1 cellular context compared by ENCODE assay signal in the genomic region with DNA sequence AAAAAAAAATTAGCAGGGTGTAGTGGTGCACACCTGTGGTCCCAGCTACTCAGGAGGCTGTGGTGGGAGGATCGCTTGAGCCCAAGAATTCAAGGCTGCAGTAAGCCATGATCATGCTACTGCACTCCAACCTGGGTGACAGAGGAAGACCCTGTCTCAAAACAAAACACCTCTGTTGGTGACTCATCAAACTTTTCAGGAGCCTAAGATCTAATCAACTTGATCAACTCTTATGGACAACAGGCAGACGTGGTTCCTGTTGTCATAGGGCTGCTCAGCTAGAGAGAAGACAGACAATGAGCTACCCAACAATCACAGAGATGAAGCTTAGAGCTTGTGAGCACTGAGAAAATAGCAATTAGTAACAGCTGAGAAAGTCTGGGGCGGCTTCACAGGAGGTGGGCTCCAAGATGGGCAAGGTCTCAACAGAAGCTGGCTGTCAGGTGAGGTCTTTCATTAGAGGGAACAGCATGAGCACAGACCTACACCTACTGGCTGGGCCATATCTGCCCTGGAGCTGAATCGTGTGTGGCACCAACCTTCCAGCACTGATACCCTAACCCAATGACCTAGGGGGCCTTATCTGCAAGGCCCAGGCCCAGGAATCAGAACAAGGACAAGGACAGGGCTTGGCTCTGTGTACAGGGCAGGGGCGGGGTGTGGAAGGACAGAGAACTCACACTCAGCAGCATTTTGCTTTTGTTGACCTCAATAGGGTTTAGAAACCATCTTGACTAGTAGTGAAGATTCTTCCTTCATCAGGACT.
TF ChIP-seq lines count a peak whose summit lies in the region.

No MANE protein-coding gene starts in this region.

TF ChIP-seq in K562, 482 proteins besides CTCF, POLR2A, EP300 and RAD21 (continued from another document and continues in another):
- TF ChIP-seq POLR2B (IDR thresholded peaks at IDR 0.05; ENCODE audit: low read depth, partially characterized antibody) (no peak), NR2C1 (IDR thresholded peaks at IDR 0.05) (no peak; the same call in 1 of the 2 replicates), NR2C1 (tag; IDR thresholded peaks at IDR 0.05) (0 out of 2 replicates have a peak, but pooled peaks have one; percentile 15), TSC22D4 (tag; IDR thresholded peaks at IDR 0.05) (no peak), STAT5B (CRISPR knock-in tag; IDR thresholded peaks at IDR 0.05) (no peak), GABPA (tag; conservative IDR thresholded peaks at IDR 0.05; ENCODE audit: low read depth) (no peak), PURB (CRISPR knock-in tag; IDR thresholded peaks at IDR 0.05; ENCODE audit: low read depth) (no peak), SMARCC2 (IDR thresholded peaks at IDR 0.05; ENCODE audit: low read depth) (peak; percentile 65), AFF4 (CRISPR knock-in tag; IDR thresholded peaks at IDR 0.05) (no peak), POLR2G (IDR thresholded peaks at IDR 0.05; ENCODE audit: low read depth, low read length) (no peak), ZNF696 (CRISPR knock-in tag; conservative IDR thresholded peaks at IDR 0.05) (no peak), LCOR (CRISPR knock-in tag; IDR thresholded peaks at IDR 0.05) (no peak), RUNX1 (IDR thresholded peaks at IDR 0.05; ENCODE audit: low read depth) (no peak; the same call in 1 of the 2 replicates), FOXK1 (CRISPR knock-in tag; IDR thresholded peaks at IDR 0.05; ENCODE audit: borderline replicate concordance) (no peak), PCBP1 (IDR thresholded peaks at IDR 0.05; ENCODE audit: low read depth, low read length, poor library complexity, severe bottlenecking) (no peak), POLR2AphosphoS2 (IDR thresholded peaks at IDR 0.05; ENCODE audit: low read length) (no peak), HNRNPLL (IDR thresholded peaks at IDR 0.05; ENCODE audit: low read depth, low read length, poor library complexity, severe bottlenecking) (no peak), TBL1XR1 (IDR thresholded peaks at IDR 0.05; ENCODE audit: low read length in 2 of 2) (peak; percentile 52 to 78; a peak in 3 of 4 replicates), CTBP1 (IDR thresholded peaks at IDR 0.05; ENCODE audit: borderline replicate concordance) (peak; percentile 71; the same call in 1 of the 2 replicates), ZNF584 (CRISPR knock-in tag; IDR thresholded peaks at IDR 0.05; ENCODE audit: low read depth) (peak; percentile 69; the same call in 1 of the 2 replicates), BRD4 (IDR thresholded peaks at IDR 0.05) (no peak), IFI16 (CRISPR knock-in tag; IDR thresholded peaks at IDR 0.05) (no peak), DLX4 (CRISPR knock-in tag; IDR thresholded peaks at IDR 0.05) (no peak), ZBTB7A (IDR thresholded peaks at IDR 0.05; ENCODE audit: borderline replicate concordance, control insufficient read depth, low read depth, low read length) (peak; percentile 71; the same call in 1 of the 2 replicates), ILF3 (IDR thresholded peaks at IDR 0.05; ENCODE audit: borderline replicate concordance) (no peak), ZNF589 (CRISPR knock-in tag; IDR thresholded peaks at IDR 0.05; ENCODE audit: low read depth) (no peak), MTA1 (IDR thresholded peaks at IDR 0.05; ENCODE audit: borderline replicate concordance) (peak; percentile 66; the same call in 1 of the 2 replicates), MCM3 (IDR thresholded peaks at IDR 0.05) (no peak), KLF10 (CRISPR knock-in tag; IDR thresholded peaks at IDR 0.05) (no peak), ZBTB26 (CRISPR knock-in tag; IDR thresholded peaks at IDR 0.05) (no peak), BACH1 (tag; IDR thresholded peaks at IDR 0.05) (no peak), BCLAF1 (IDR thresholded peaks at IDR 0.05; ENCODE audit: borderline replicate concordance in 1 of 2, control insufficient read depth in 1 of 2, low read depth in 2 of 2, low read length in 1 of 2) (no peak), ZNF766 (CRISPR knock-in tag; conservative IDR thresholded peaks at IDR 0.05) (peak; percentile 70; the same call in 1 of the 2 replicates), ZNF41 (CRISPR knock-in tag; conservative IDR thresholded peaks at IDR 0.05) (no peak), ZKSCAN1 (IDR thresholded peaks at IDR 0.05; ENCODE audit: low read depth, low read length) (0 out of 2 replicates have a peak, but pooled peaks have one; percentile 37), MNT (conservative IDR thresholded peaks at IDR 0.05) (peak in 1 of 2 experiments; percentile 73; a peak in 2 of 4 replicates), ARID1B (IDR thresholded peaks at IDR 0.05) (peak; percentile 98), RBFOX2 (IDR thresholded peaks at IDR 0.05; ENCODE audit: low read depth, low read length) (no peak), RFX7 (CRISPR knock-in tag; IDR thresholded peaks at IDR 0.05) (no peak), SAFB2 (IDR thresholded peaks at IDR 0.05; ENCODE audit: borderline replicate concordance, low read depth, low read length, severe bottlenecking) (no peak), SNRNP70 (optimal IDR thresholded peaks at IDR 0.05; ENCODE audit: low read depth, low read length) (no peak), CREB1 (IDR thresholded peaks at IDR 0.05) (0 out of 2 replicates have a peak, but pooled peaks have one; percentile 33), CREB1 (CRISPR knock-in tag; IDR thresholded peaks at IDR 0.05) (no peak), EZH2 (IDR thresholded peaks at IDR 0.05; ENCODE audit: borderline replicate concordance, low read depth, low read length) (no peak), ZNF316 (IDR thresholded peaks at IDR 0.05) (peak; percentile 25; the same call in 1 of the 2 replicates), BDP1 (IDR thresholded peaks at IDR 0.05; ENCODE audit: insufficient read depth, insufficient read length) (no peak), JUND (IDR thresholded peaks at IDR 0.05; ENCODE audit: borderline replicate concordance, low read depth, low read length) (peak; percentile 60; the same call in 1 of the 2 replicates), JUND (tag; IDR thresholded peaks at IDR 0.05; ENCODE audit: borderline replicate concordance, low read depth, low read length) (peak; percentile 28; the same call in 1 of the 3 replicates)
- TF ChIP-seq, protein P1, sequence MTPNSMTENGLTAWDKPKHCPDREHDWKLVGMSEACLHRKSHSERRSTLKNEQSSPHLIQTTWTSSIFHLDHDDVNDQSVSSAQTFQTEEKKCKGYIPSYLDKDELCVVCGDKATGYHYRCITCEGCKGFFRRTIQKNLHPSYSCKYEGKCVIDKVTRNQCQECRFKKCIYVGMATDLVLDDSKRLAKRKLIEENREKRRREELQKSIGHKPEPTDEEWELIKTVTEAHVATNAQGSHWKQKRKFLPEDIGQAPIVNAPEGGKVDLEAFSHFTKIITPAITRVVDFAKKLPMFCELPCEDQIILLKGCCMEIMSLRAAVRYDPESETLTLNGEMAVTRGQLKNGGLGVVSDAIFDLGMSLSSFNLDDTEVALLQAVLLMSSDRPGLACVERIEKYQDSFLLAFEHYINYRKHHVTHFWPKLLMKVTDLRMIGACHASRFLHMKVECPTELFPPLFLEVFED (CRISPR knock-in tag; conservative IDR thresholded peaks at IDR 0.05), result no peak
- TF ChIP-seq, protein P2, sequence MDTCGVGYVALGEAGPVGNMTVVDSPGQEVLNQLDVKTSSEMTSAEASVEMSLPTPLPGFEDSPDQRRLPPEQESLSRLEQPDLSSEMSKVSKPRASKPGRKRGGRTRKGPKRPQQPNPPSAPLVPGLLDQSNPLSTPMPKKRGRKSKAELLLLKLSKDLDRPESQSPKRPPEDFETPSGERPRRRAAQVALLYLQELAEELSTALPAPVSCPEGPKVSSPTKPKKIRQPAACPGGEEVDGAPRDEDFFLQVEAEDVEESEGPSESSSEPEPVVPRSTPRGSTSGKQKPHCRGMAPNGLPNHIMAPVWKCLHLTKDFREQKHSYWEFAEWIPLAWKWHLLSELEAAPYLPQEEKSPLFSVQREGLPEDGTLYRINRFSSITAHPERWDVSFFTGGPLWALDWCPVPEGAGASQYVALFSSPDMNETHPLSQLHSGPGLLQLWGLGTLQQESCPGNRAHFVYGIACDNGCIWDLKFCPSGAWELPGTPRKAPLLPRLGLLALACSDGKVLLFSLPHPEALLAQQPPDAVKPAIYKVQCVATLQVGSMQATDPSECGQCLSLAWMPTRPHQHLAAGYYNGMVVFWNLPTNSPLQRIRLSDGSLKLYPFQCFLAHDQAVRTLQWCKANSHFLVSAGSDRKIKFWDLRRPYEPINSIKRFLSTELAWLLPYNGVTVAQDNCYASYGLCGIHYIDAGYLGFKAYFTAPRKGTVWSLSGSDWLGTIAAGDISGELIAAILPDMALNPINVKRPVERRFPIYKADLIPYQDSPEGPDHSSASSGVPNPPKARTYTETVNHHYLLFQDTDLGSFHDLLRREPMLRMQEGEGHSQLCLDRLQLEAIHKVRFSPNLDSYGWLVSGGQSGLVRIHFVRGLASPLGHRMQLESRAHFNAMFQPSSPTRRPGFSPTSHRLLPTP (IDR thresholded peaks at IDR 0.05; ENCODE audit: borderline replicate concordance, extremely low read depth, insufficient read length), result no peak
- TF ChIP-seq, protein P3, sequence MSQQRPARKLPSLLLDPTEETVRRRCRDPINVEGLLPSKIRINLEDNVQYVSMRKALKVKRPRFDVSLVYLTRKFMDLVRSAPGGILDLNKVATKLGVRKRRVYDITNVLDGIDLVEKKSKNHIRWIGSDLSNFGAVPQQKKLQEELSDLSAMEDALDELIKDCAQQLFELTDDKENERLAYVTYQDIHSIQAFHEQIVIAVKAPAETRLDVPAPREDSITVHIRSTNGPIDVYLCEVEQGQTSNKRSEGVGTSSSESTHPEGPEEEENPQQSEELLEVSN (IDR thresholded peaks at IDR 0.05; ENCODE audit: borderline replicate concordance in 1 of 2, extremely low read depth in 1 of 2, insufficient read depth in 1 of 2, insufficient read length in 1 of 2, low read depth in 1 of 2, low read length in 1 of 2, poor library complexity in 1 of 2, severe bottlenecking in 1 of 2), result no peak
